Comparison of ENCODE assay signal across 9 cellular contexts in genomic region chr13:101916108-101916757, GRCh38.
DNase-seq lines count a peak whose midpoint lies in the region; ATAC-seq, FAIRE-seq and TF ChIP-seq lines count a peak whose summit lies in the region.
"Had no signal": no experiment of that assay in that cellular context is flagged by ENCODE, and none has a peak within 500 bp of the region (broad histone marks: within the 10 kb centered on the region; RNA-seq: fewer than 3 reads in every experiment).

No MANE protein-coding gene starts in this region.

- H3K4me1 Mint-ChIP-seq in MCF 10A (ENCODE audit: insufficient read depth, unreplicated experiment): no peaks in the 10 kb centered on the region
- H3K4me1 Mint-ChIP-seq in CD14-positive monocyte: no peaks in the 10 kb centered on the region

- ATAC-seq in GM12878 (peak; percentile 71), GM21381 (IDR thresholded peaks at IDR 0.05; ENCODE audit: unreplicated experiment) (no peak)

- peaks cover 90% of the 10 kb centered on the region for H3K27me3 Mint-ChIP-seq in MCF 10A (ENCODE audit: insufficient read depth, unreplicated experiment)
- H3K27me3 Mint-ChIP-seq in CD14-positive monocyte (ENCODE audit: low read depth in 3 of 3): peaks cover 40 to 54% (median 49%) of the 10 kb centered on the region in 3 donors

- POLR2A ChIA-PET in MCF 10A (lab: Yijun Ruan, JAX): no interaction called here
- POLR2A ChIA-PET in GM12878 (lab: Charles Lee): no interaction called here

- H2AFZ ChIP-seq in GM12878 (ENCODE audit: control insufficient read depth, low read depth, low read length): no peak overlapping the region

- no peaks in the 10 kb centered on the region for H3K36me3 Mint-ChIP-seq in MCF 10A (ENCODE audit: insufficient read depth, unreplicated experiment)
- H3K36me3 Mint-ChIP-seq in CD14-positive monocyte: no peaks in the 10 kb centered on the region

- no TSS peak for BruUV-seq in MCF 10A (replicated peaks; lab: Mats Ljungman, UMichigan)
- BruUV-seq in GM12878 (replicated peaks; lab: Mats Ljungman, UMichigan): no TSS peak

- H3K27me3 ChIP-seq in breast epithelium (peaks cover 10 to 64% of the 10 kb centered on the region in 2 donors), GM12878 (replicated peaks in 1 of 2; ENCODE audit: control insufficient read depth in 2 of 2, insufficient read depth in 2 of 2, low read length in 1 of 2) (peaks cover 4 to 11% of the 10 kb centered on the region in 2 experiments)

- H3K79me2 ChIP-seq in GM12878 (ENCODE audit: control insufficient read depth, insufficient read depth, low read length): no peaks in the 10 kb centered on the region

- no peaks in the 10 kb centered on the region for H4K20me1 ChIP-seq in GM12878 (ENCODE audit: control insufficient read depth, insufficient read depth)

- H3K4me3 Mint-ChIP-seq in MCF 10A (ENCODE audit: unreplicated experiment) (no peak overlapping the region), CD14-positive monocyte (peak overlapping the region in 1 of 2 donors; percentile 71)

- H3K4me3 ChIP-seq in breast epithelium (peak overlapping the region; percentile 32 to 61 (median 41)), GM12878 (no peak overlapping the region)

- H3K9me3 ChIP-seq in breast epithelium (no peaks in the 10 kb centered on the region), GM12878 (replicated peaks; ENCODE audit: control insufficient read depth, insufficient read depth, low read length) (no peaks in the 10 kb centered on the region)

- TF ChIP-seq POLR2A in breast epithelium (IDR thresholded peaks at IDR 0.05) (no peak), GM12878 (IDR thresholded peaks at IDR 0.05; ENCODE audit: low read depth, low read length) (no peak)

- CTCF ChIA-PET in MCF 10A (lab: Yijun Ruan, JAX): no interaction called here
- CTCF ChIA-PET in GM12878 (lab: Yijun Ruan, JAX): no interaction called here

- in situ Hi-C loops in GM12878 (cut with MboI): no loop called here

- H3K36me3 ChIP-seq in breast epithelium (no peaks in the 10 kb centered on the region), GM12878 (ENCODE audit: control insufficient read depth in 2 of 2, insufficient read depth in 2 of 2, low read length in 1 of 2) (no peaks in the 10 kb centered on the region)

- TF ChIP-seq RAD21 in GM12878 (IDR thresholded peaks at IDR 0.05; ENCODE audit: insufficient read depth, low read depth, low read length): no peak

- DNase-seq in breast epithelium (ENCODE audit: low spot score in 2 of 2): no peak
- no peak for DNase-seq in MCF 10A (ENCODE audit: unreplicated experiment)
- DNase-seq in GM12878 (ENCODE audit: low read depth, low spot score): no peak
- DNase-seq in iPS-NIHi11 (ENCODE audit: low spot score): peak; percentile 61
- peak; percentile 42 for DNase-seq in urothelium cell line (ENCODE audit: low spot score)
- DNase-seq in SW 1271 (lab: John Stamatoyannopoulos, UW): no peak
- no peak for DNase-seq in CD14-positive monocyte (ENCODE audit: low spot score)
- DNase-seq: amniotic stem cell had no signal

- H3K27ac Mint-ChIP-seq in MCF 10A (ENCODE audit: low read depth, unreplicated experiment): no peak overlapping the region
- no peak overlapping the region for H3K27ac Mint-ChIP-seq in CD14-positive monocyte

- SMC1A ChIA-PET in GM12878 (lab: Charles Lee; ENCODE audit: uncharacterized antibody, unreplicated experiment): no interaction called here

- intact Hi-C loops in breast epithelium (cut with DNase I; ENCODE audit: low total_unique reads): no loop called here
- intact Hi-C loops in MCF 10A (cut with micrococcal nuclease): no loop called here
- intact Hi-C loops in GM12878 (cut with micrococcal nuclease; ENCODE audit: unreplicated experiment): no loop called here
- intact Hi-C loops in CD14-positive monocyte (cut with micrococcal nuclease): no loop called here

- no peak overlapping the region for H3K9ac ChIP-seq in GM12878 (ENCODE audit: control insufficient read depth, insufficient read depth, low read length)

- H3K4me1 ChIP-seq in breast epithelium (no peaks in the 10 kb centered on the region), GM12878 (ENCODE audit: control insufficient read depth, insufficient read depth, low read length) (no peaks in the 10 kb centered on the region)

- WGBS in GM12878 (ENCODE audit: insufficient coverage, insufficient replicate concordance, low lambda C conversion rate, missing lambda C conversion rate): 32% methylated on average over 41 of the region's 61 CpGs

- no peaks in the 10 kb centered on the region for H3K9me3 Mint-ChIP-seq in MCF 10A (ENCODE audit: unreplicated experiment)
- H3K9me3 Mint-ChIP-seq in CD14-positive monocyte: peaks cover 0 to 9% (median 1%) of the 10 kb centered on the region in 7 donors

- TF ChIP-seq CTCF in breast epithelium (IDR thresholded peaks at IDR 0.05) (no peak), MCF 10A (IDR thresholded peaks at IDR 0.05; ENCODE audit: unreplicated experiment) (no peak), GM12878 (IDR thresholded peaks at IDR 0.05 in 2 of 3, conservative IDR thresholded peaks at IDR 0.05 in 1 of 3; ENCODE audit: control insufficient read depth in 2 of 3, extremely low read depth in 1 of 3, insufficient read depth in 1 of 3, low read depth in 3 of 3, low read length in 3 of 3) (0 out of 6 replicates have a peak, but pooled peaks of 1 of the 3 experiments have one; percentile 4), CD14-positive monocyte (IDR thresholded peaks at IDR 0.05) (no peak)

- no peak overlapping the region for H3K4me2 ChIP-seq in GM12878 (ENCODE audit: control insufficient read depth, insufficient read depth)

- no peak for FAIRE-seq in GM12878 (lab: Jason Lieb, UNC)
- no peak for FAIRE-seq in urothelium cell line (lab: Jason Lieb, UNC)

- H3K27ac ChIP-seq in breast epithelium: no peak overlapping the region
- no peak overlapping the region for H3K27ac ChIP-seq in GM12878 (ENCODE audit: control insufficient read depth, insufficient read depth)

- TF ChIP-seq EP300 in GM12878 (IDR thresholded peaks at IDR 0.05; ENCODE audit: borderline replicate concordance in 1 of 2, control insufficient read depth in 1 of 2, low read depth in 2 of 2, low read length in 2 of 2): no peak

- RAD21 ChIA-PET in GM12878 (lab: Charles Lee; ENCODE audit: unreplicated experiment): no interaction called here

TF ChIP-seq in GM12878, 131 proteins besides CTCF, POLR2A, EP300 and RAD21 (continues in another document):
- no peak for TF ChIP-seq IRF3 (IDR thresholded peaks at IDR 0.05)
- no peak for TF ChIP-seq SMARCA5 (IDR thresholded peaks at IDR 0.05)
- TF ChIP-seq, protein P1, sequence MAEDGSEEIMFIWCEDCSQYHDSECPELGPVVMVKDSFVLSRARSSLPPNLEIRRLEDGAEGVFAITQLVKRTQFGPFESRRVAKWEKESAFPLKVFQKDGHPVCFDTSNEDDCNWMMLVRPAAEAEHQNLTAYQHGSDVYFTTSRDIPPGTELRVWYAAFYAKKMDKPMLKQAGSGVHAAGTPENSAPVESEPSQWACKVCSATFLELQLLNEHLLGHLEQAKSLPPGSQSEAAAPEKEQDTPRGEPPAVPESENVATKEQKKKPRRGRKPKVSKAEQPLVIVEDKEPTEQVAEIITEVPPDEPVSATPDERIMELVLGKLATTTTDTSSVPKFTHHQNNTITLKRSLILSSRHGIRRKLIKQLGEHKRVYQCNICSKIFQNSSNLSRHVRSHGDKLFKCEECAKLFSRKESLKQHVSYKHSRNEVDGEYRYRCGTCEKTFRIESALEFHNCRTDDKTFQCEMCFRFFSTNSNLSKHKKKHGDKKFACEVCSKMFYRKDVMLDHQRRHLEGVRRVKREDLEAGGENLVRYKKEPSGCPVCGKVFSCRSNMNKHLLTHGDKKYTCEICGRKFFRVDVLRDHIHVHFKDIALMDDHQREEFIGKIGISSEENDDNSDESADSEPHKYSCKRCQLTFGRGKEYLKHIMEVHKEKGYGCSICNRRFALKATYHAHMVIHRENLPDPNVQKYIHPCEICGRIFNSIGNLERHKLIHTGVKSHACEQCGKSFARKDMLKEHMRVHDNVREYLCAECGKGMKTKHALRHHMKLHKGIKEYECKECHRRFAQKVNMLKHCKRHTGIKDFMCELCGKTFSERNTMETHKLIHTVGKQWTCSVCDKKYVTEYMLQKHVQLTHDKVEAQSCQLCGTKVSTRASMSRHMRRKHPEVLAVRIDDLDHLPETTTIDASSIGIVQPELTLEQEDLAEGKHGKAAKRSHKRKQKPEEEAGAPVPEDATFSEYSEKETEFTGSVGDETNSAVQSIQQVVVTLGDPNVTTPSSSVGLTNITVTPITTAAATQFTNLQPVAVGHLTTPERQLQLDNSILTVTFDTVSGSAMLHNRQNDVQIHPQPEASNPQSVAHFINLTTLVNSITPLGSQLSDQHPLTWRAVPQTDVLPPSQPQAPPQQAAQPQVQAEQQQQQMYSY (CRISPR knock-in tag; IDR thresholded peaks at IDR 0.05): no peak
- no peak for TF ChIP-seq CHD1 (IDR thresholded peaks at IDR 0.05; ENCODE audit: low read depth, low read length)
- TF ChIP-seq ZNF274 (IDR thresholded peaks at IDR 0.05; ENCODE audit: insufficient read depth, insufficient read length): no peak
- TF ChIP-seq CBX3 (IDR thresholded peaks at IDR 0.05; ENCODE audit: borderline replicate concordance, low read depth): no peak

Comparison
In these comparisons a context has a peak if more than half of its experiments do, and no peak if none do; other contexts are left out.
1. DNase-seq: peak in iPS-NIHi11 (single experiment) and urothelium cell line (single experiment); none in breast epithelium (0 of 2), MCF 10A (single experiment), GM12878 (single experiment), SW 1271 (0 of 2) and CD14-positive monocyte (single experiment).